Comparison of ENCODE assay signal across 1 cellular context in genomic region chr1:235253219-235253640, GRCh38.
A peak's percentile ranks its signal among the peaks of the same experiment; 100 is the strongest.
TF ChIP-seq lines count a peak whose summit lies in the region.

No MANE protein-coding gene starts in this region.

TF ChIP-seq in K562, 482 proteins besides CTCF, POLR2A, EP300 and RAD21 (continued from another document):
- TF ChIP-seq, protein P1, sequence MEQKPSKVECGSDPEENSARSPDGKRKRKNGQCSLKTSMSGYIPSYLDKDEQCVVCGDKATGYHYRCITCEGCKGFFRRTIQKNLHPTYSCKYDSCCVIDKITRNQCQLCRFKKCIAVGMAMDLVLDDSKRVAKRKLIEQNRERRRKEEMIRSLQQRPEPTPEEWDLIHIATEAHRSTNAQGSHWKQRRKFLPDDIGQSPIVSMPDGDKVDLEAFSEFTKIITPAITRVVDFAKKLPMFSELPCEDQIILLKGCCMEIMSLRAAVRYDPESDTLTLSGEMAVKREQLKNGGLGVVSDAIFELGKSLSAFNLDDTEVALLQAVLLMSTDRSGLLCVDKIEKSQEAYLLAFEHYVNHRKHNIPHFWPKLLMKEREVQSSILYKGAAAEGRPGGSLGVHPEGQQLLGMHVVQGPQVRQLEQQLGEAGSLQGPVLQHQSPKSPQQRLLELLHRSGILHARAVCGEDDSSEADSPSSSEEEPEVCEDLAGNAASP (IDR thresholded peaks at IDR 0.05): no peak
- TF ChIP-seq ZSCAN32 (CRISPR knock-in tag; IDR thresholded peaks at IDR 0.05) (no peak), POLR3G (IDR thresholded peaks at IDR 0.05; ENCODE audit: extremely low read depth, insufficient read length, insufficient replicate concordance) (no peak), SREBF2 (CRISPR knock-in tag; IDR thresholded peaks at IDR 0.05) (no peak), ZNF696 (CRISPR knock-in tag; conservative IDR thresholded peaks at IDR 0.05) (no peak), PYGO2 (tag; IDR thresholded peaks at IDR 0.05) (no peak), SIRT6 (IDR thresholded peaks at IDR 0.05; ENCODE audit: low read depth, low read length) (no peak), MEF2A (IDR thresholded peaks at IDR 0.05; ENCODE audit: control insufficient read depth, low read depth, low read length) (no peak), BMI1 (IDR thresholded peaks at IDR 0.05; ENCODE audit: low read length) (no peak), STAT5B (CRISPR knock-in tag; IDR thresholded peaks at IDR 0.05) (no peak), CSDE1 (IDR thresholded peaks at IDR 0.05) (no peak), OTX1 (CRISPR knock-in tag; IDR thresholded peaks at IDR 0.05) (no peak), ZNF785 (CRISPR knock-in tag; IDR thresholded peaks at IDR 0.05) (no peak), NCOA1 (IDR thresholded peaks at IDR 0.05; ENCODE audit: low read depth) (no peak), ZSCAN29 (IDR thresholded peaks at IDR 0.05) (no peak), GTF2E2 (tag; IDR thresholded peaks at IDR 0.05) (no peak), ELF4 (CRISPR knock-in tag; IDR thresholded peaks at IDR 0.05) (no peak), SAFB2 (IDR thresholded peaks at IDR 0.05; ENCODE audit: borderline replicate concordance, low read depth, low read length, severe bottlenecking) (no peak), YY1 (IDR thresholded peaks at IDR 0.05; ENCODE audit: borderline replicate concordance in 1 of 3, control insufficient read depth in 1 of 3, extremely low read depth in 1 of 3, insufficient read depth in 3 of 3, insufficient read length in 1 of 3, insufficient replicate concordance in 2 of 3, low read depth in 1 of 3, low read length in 2 of 3) (peak in 2 of 3 experiments; percentile 67 to 86), ZNF766 (CRISPR knock-in tag; conservative IDR thresholded peaks at IDR 0.05) (no peak), POLR2G (IDR thresholded peaks at IDR 0.05; ENCODE audit: low read depth, low read length) (no peak), TBL1XR1 (IDR thresholded peaks at IDR 0.05; ENCODE audit: low read length in 2 of 2) (peak in 1 of 2 experiments; percentile 38; a peak in 1 of 4 replicates), PRMT5 (CRISPR knock-in tag; IDR thresholded peaks at IDR 0.05) (no peak), ZNF224 (CRISPR knock-in tag; IDR thresholded peaks at IDR 0.05) (no peak), KLF16 (IDR thresholded peaks at IDR 0.05) (peak; percentile 71), ETV5 (CRISPR knock-in tag; IDR thresholded peaks at IDR 0.05; ENCODE audit: low read depth) (no peak), BCL6 (CRISPR knock-in tag; IDR thresholded peaks at IDR 0.05) (no peak), ARID2 (IDR thresholded peaks at IDR 0.05) (peak; percentile 59; the same call in 1 of the 2 replicates), IFI16 (CRISPR knock-in tag; IDR thresholded peaks at IDR 0.05) (no peak), FOXJ3 (CRISPR knock-in tag; IDR thresholded peaks at IDR 0.05) (no peak), NFIC (IDR thresholded peaks at IDR 0.05) (0 out of 2 replicates have a peak, but pooled peaks have one; percentile 12), DACH1 (IDR thresholded peaks at IDR 0.05; ENCODE audit: partially characterized antibody) (peak; percentile 67), PURB (CRISPR knock-in tag; IDR thresholded peaks at IDR 0.05; ENCODE audit: low read depth) (no peak), HES1 (IDR thresholded peaks at IDR 0.05; ENCODE audit: low read depth) (no peak), FOXM1 (IDR thresholded peaks at IDR 0.05; ENCODE audit: low read depth) (no peak), FOXM1 (CRISPR knock-in tag; IDR thresholded peaks at IDR 0.05; ENCODE audit: low read depth) (no peak), MYC (IDR thresholded peaks at IDR 0.05; ENCODE audit: low read depth, low read length) (no peak), MYC (CRISPR knock-in tag; IDR thresholded peaks at IDR 0.05; ENCODE audit: borderline replicate concordance, low read depth) (no peak)
- TF ChIP-seq, protein P2, sequence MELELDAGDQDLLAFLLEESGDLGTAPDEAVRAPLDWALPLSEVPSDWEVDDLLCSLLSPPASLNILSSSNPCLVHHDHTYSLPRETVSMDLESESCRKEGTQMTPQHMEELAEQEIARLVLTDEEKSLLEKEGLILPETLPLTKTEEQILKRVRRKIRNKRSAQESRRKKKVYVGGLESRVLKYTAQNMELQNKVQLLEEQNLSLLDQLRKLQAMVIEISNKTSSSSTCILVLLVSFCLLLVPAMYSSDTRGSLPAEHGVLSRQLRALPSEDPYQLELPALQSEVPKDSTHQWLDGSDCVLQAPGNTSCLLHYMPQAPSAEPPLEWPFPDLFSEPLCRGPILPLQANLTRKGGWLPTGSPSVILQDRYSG (tag; conservative IDR thresholded peaks at IDR 0.05; ENCODE audit: low read depth): no peak
- TF ChIP-seq, protein P3, sequence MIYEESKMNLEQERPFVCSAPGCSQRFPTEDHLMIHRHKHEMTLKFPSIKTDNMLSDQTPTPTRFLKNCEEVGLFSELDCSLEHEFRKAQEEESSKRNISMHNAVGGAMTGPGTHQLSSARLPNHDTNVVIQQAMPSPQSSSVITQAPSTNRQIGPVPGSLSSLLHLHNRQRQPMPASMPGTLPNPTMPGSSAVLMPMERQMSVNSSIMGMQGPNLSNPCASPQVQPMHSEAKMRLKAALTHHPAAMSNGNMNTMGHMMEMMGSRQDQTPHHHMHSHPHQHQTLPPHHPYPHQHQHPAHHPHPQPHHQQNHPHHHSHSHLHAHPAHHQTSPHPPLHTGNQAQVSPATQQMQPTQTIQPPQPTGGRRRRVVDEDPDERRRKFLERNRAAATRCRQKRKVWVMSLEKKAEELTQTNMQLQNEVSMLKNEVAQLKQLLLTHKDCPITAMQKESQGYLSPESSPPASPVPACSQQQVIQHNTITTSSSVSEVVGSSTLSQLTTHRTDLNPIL (CRISPR knock-in tag; IDR thresholded peaks at IDR 0.05): no peak
- TF ChIP-seq, protein P4, sequence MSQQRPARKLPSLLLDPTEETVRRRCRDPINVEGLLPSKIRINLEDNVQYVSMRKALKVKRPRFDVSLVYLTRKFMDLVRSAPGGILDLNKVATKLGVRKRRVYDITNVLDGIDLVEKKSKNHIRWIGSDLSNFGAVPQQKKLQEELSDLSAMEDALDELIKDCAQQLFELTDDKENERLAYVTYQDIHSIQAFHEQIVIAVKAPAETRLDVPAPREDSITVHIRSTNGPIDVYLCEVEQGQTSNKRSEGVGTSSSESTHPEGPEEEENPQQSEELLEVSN (IDR thresholded peaks at IDR 0.05; ENCODE audit: borderline replicate concordance in 1 of 2, extremely low read depth in 1 of 2, insufficient read depth in 1 of 2, insufficient read length in 1 of 2, low read depth in 1 of 2, low read length in 1 of 2, poor library complexity in 1 of 2, severe bottlenecking in 1 of 2): no peak
